1 cellular context compared by ENCODE assay signal in the genomic region with DNA sequence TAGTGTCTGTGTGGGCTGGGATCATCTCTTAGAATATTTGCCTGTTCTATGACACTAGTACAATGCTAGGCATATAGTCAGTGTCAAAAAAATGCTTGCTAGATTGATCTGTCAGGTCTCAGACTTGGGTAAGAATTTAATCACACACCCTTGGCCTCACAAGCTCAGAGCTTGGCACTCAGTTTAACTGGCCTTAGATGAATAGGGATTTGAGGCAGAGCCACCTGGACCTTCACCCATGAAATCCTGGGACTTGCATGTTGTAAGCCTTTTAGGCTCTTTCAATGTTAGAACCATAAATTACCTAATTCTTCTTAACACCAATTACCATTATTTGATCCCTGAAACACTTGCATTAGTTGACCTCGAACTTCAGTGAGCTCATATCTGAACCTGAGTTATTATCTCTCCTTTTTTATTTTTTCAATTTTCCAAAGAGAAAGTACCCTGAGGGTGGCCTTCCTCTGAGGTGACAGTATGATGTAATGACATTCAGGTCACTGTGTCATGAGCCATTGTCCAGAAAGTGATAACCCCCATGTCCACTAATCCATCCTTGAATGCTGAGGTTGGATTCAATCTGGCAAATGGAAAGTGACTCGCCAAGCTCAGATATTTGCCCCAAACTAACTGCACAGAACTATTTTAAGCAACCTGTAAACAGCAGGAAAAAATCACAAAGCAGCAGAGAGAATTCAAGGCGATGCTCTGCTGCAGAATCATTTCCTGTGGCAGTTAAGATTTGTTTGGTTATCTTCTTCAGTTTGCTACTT.
TF ChIP-seq lines count a peak whose summit lies in the region.

No MANE protein-coding gene starts in this region.

TF ChIP-seq in K562, 482 proteins besides CTCF, POLR2A, EP300 and RAD21 (continued from another document):
- no peak for TF ChIP-seq AFF1 (IDR thresholded peaks at IDR 0.05; ENCODE audit: low read depth in 1 of 2, partially characterized antibody in 2 of 2)
- TF ChIP-seq, protein P1, sequence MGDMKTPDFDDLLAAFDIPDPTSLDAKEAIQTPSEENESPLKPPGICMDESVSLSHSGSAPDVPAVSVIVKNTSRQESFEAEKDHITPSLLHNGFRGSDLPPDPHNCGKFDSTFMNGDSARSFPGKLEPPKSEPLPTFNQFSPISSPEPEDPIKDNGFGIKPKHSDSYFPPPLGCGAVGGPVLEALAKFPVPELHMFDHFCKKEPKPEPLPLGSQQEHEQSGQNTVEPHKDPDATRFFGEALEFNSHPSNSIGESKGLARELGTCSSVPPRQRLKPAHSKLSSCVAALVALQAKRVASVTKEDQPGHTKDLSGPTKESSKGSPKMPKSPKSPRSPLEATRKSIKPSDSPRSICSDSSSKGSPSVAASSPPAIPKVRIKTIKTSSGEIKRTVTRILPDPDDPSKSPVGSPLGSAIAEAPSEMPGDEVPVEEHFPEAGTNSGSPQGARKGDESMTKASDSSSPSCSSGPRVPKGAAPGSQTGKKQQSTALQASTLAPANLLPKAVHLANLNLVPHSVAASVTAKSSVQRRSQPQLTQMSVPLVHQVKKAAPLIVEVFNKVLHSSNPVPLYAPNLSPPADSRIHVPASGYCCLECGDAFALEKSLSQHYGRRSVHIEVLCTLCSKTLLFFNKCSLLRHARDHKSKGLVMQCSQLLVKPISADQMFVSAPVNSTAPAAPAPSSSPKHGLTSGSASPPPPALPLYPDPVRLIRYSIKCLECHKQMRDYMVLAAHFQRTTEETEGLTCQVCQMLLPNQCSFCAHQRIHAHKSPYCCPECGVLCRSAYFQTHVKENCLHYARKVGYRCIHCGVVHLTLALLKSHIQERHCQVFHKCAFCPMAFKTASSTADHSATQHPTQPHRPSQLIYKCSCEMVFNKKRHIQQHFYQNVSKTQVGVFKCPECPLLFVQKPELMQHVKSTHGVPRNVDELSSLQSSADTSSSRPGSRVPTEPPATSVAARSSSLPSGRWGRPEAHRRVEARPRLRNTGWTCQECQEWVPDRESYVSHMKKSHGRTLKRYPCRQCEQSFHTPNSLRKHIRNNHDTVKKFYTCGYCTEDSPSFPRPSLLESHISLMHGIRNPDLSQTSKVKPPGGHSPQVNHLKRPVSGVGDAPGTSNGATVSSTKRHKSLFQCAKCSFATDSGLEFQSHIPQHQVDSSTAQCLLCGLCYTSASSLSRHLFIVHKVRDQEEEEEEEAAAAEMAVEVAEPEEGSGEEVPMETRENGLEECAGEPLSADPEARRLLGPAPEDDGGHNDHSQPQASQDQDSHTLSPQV (IDR thresholded peaks at IDR 0.05) = 0 out of 2 replicates have a peak, but pooled peaks have one; percentile 25
- no peak for TF ChIP-seq SIN3B (IDR thresholded peaks at IDR 0.05; ENCODE audit: low read depth)
- no peak for TF ChIP-seq GABPB1 (CRISPR knock-in tag; IDR thresholded peaks at IDR 0.05)
- TF ChIP-seq ZBTB17 (CRISPR knock-in tag; IDR thresholded peaks at IDR 0.05) = no peak
- peak in 1 of 2 experiments; percentile 60; a peak in 1 of 4 replicates for TF ChIP-seq RCOR1 (IDR thresholded peaks at IDR 0.05; ENCODE audit: borderline replicate concordance in 1 of 2, low read depth in 2 of 2, low read length in 2 of 2)
- no peak for TF ChIP-seq CREM (IDR thresholded peaks at IDR 0.05; ENCODE audit: low read depth)
- TF ChIP-seq BDP1 (IDR thresholded peaks at IDR 0.05; ENCODE audit: insufficient read depth, insufficient read length) = no peak
- no peak for TF ChIP-seq MBD2 (IDR thresholded peaks at IDR 0.05; ENCODE audit: borderline replicate concordance, low read depth)
- no peak for TF ChIP-seq MECOM (CRISPR knock-in tag; IDR thresholded peaks at IDR 0.05)
- TF ChIP-seq CEBPB (tag; IDR thresholded peaks at IDR 0.05) = peak; percentile 24; the same call in 1 of the 2 replicates
- no peak for TF ChIP-seq SRSF3 (IDR thresholded peaks at IDR 0.05; ENCODE audit: insufficient read depth, low read length)
- TF ChIP-seq HDAC6 (IDR thresholded peaks at IDR 0.05; ENCODE audit: low read depth, low read length) = no peak
- no peak for TF ChIP-seq ZZZ3 (IDR thresholded peaks at IDR 0.05)
- no peak for TF ChIP-seq GTF2F1 (IDR thresholded peaks at IDR 0.05; ENCODE audit: low read depth, low read length)
- TF ChIP-seq, protein P2, sequence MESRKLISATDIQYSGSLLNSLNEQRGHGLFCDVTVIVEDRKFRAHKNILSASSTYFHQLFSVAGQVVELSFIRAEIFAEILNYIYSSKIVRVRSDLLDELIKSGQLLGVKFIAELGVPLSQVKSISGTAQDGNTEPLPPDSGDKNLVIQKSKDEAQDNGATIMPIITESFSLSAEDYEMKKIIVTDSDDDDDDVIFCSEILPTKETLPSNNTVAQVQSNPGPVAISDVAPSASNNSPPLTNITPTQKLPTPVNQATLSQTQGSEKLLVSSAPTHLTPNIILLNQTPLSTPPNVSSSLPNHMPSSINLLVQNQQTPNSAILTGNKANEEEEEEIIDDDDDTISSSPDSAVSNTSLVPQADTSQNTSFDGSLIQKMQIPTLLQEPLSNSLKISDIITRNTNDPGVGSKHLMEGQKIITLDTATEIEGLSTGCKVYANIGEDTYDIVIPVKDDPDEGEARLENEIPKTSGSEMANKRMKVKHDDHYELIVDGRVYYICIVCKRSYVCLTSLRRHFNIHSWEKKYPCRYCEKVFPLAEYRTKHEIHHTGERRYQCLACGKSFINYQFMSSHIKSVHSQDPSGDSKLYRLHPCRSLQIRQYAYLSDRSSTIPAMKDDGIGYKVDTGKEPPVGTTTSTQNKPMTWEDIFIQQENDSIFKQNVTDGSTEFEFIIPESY (CRISPR knock-in tag; IDR thresholded peaks at IDR 0.05) = no peak
- TF ChIP-seq JUN (IDR thresholded peaks at IDR 0.05; ENCODE audit: borderline replicate concordance, low read depth, low read length) = no peak
- no peak for TF ChIP-seq JUN (CRISPR knock-in tag; IDR thresholded peaks at IDR 0.05; ENCODE audit: borderline replicate concordance)
- no peak for TF ChIP-seq ETV5 (CRISPR knock-in tag; IDR thresholded peaks at IDR 0.05; ENCODE audit: low read depth)
- TF ChIP-seq ZNF347 (CRISPR knock-in tag; IDR thresholded peaks at IDR 0.05; ENCODE audit: low read depth) = no peak
- no peak for TF ChIP-seq RBBP5 (IDR thresholded peaks at IDR 0.05; ENCODE audit: borderline replicate concordance, insufficient read depth, low read length, poor library complexity, severe bottlenecking)
- TF ChIP-seq, protein P3, sequence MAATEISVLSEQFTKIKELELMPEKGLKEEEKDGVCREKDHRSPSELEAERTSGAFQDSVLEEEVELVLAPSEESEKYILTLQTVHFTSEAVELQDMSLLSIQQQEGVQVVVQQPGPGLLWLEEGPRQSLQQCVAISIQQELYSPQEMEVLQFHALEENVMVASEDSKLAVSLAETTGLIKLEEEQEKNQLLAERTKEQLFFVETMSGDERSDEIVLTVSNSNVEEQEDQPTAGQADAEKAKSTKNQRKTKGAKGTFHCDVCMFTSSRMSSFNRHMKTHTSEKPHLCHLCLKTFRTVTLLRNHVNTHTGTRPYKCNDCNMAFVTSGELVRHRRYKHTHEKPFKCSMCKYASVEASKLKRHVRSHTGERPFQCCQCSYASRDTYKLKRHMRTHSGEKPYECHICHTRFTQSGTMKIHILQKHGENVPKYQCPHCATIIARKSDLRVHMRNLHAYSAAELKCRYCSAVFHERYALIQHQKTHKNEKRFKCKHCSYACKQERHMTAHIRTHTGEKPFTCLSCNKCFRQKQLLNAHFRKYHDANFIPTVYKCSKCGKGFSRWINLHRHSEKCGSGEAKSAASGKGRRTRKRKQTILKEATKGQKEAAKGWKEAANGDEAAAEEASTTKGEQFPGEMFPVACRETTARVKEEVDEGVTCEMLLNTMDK (IDR thresholded peaks at IDR 0.05; ENCODE audit: borderline replicate concordance, insufficient read depth, low read depth, low read length, poor library complexity, severe bottlenecking) = no peak
- no peak for TF ChIP-seq ESRRB (CRISPR knock-in tag; IDR thresholded peaks at IDR 0.05; ENCODE audit: borderline replicate concordance)
- TF ChIP-seq CBX3 (IDR thresholded peaks at IDR 0.05; ENCODE audit: borderline replicate concordance in 1 of 2, low read length in 2 of 2) = no peak
